ENCODE assay signal across 20 cellular contexts in the genomic region with DNA sequence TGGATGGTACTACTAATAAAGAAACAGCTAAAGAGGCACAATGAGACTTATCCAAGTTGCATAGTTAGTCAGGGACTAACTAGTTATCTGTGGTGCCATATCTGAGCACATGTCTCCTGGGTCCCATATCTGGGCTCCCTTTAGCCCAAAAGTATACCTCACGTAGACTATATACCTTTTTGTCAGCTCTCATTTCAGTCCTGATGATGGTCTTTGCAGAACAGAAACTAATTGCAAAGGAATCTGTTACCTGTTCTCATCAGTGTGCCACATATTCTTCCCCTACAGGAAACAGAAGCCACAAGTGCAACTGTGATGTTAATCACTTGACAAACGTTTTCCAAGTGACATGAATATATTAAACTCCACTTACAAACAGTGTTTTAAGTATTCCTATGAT.
"Had no signal": no experiment of that assay in that cellular context is flagged by ENCODE, and none has a peak within 500 bp of the region (broad histone marks: within the 10 kb centered on the region; RNA-seq: fewer than 3 reads in every experiment).

No MANE protein-coding gene starts in this region.

- H3K4me3 ChIP-seq: gastrocnemius medialis, heart left ventricle, spleen, tibial artery had no signal

- H3K27me3 Mint-ChIP-seq: activated CD4-positive, alpha-beta memory T cell treated with anti-CD3 and anti-CD28 coated beads for 36 hours; activated naive CD4-positive, alpha-beta T cell treated with anti-CD3 and anti-CD28 coated beads, Interleukin-2, amount 50 U/mL, for 24 hours; naive B cell had no signal

- H3K36me3 ChIP-seq: gastrocnemius medialis, heart left ventricle, spleen, tibial artery had no signal

- ATAC-seq: activated T-cell treated with anti-CD3 and anti-CD28 coated beads, Interleukin-2, amount 50 U/mL, for 4 hours; esophagus mucosa; gastrocnemius medialis; heart left ventricle had no signal

- H3K36me3 Mint-ChIP-seq: activated CD4-positive, alpha-beta memory T cell treated with anti-CD3 and anti-CD28 coated beads for 36 hours; memory B cell; naive B cell had no signal

- H3K4me3 Mint-ChIP-seq: activated CD4-positive, alpha-beta memory T cell treated with anti-CD3 and anti-CD28 coated beads for 36 hours; activated naive CD4-positive, alpha-beta T cell treated with anti-CD3 and anti-CD28 coated beads, Interleukin-2, amount 50 U/mL, for 24 hours; activated T-cell treated with anti-CD3 and anti-CD28 coated beads, Interleukin-2, amount 50 U/mL, for 4 hours; memory B cell; naive B cell; neural crest cell had no signal

- H3K4me1 ChIP-seq: gastrocnemius medialis, heart left ventricle, spleen had no signal

- H3K27ac Mint-ChIP-seq: activated CD4-positive, alpha-beta memory T cell treated with anti-CD3 and anti-CD28 coated beads for 36 hours; activated naive CD4-positive, alpha-beta T cell treated with anti-CD3 and anti-CD28 coated beads, Interleukin-2, amount 50 U/mL, for 24 hours; memory B cell; naive B cell had no signal

- H3K9me3 ChIP-seq: gastrocnemius medialis, tibial artery had no signal

- H3K27ac ChIP-seq: gastrocnemius medialis, heart left ventricle, spleen, tibial artery, VCaP had no signal

- DNase-seq: activated CD4-positive, alpha-beta memory T cell treated with anti-CD3 and anti-CD28 coated beads for 36 hours; activated CD4-positive, CD25-positive, alpha-beta regulatory T cell treated with anti-CD3 and anti-CD28 coated beads, Interleukin-2, amount 50 U/mL, for 72 hours; activated gamma-delta T cell; activated T-cell treated with anti-CD3 and anti-CD28 coated beads, Interleukin-2, amount 50 U/mL, for 4 hours; amniotic stem cell; effector CD8-positive, alpha-beta T cell; gastrocnemius medialis; heart left ventricle; naive B cell; retina; spleen; stimulated activated CD4-positive, alpha-beta T cell treated with anti-CD3 and anti-CD28 coated beads, Interleukin-4, amount 100 ng/mL, for 4 hours; stimulated activated naive CD4-positive, alpha-beta T cell; substantia nigra; tibial artery had no signal

- H3K27me3 ChIP-seq: gastrocnemius medialis, heart left ventricle, spleen, tibial artery had no signal

- H3K4me1 Mint-ChIP-seq: activated naive CD4-positive, alpha-beta T cell treated with anti-CD3 and anti-CD28 coated beads, Interleukin-2, amount 50 U/mL, for 24 hours; memory B cell; naive B cell had no signal

- H3K9me3 Mint-ChIP-seq: activated CD4-positive, alpha-beta memory T cell treated with anti-CD3 and anti-CD28 coated beads for 36 hours; activated naive CD4-positive, alpha-beta T cell treated with anti-CD3 and anti-CD28 coated beads, Interleukin-2, amount 50 U/mL, for 24 hours; activated T-cell treated with anti-CD3 and anti-CD28 coated beads, Interleukin-2, amount 50 U/mL, for 4 hours; memory B cell had no signal
